Comparison of ENCODE assay signal across 27 cellular contexts in genomic region chr11:115083129-115083823, GRCh38.
DNase-seq lines count a peak whose midpoint lies in the region; ATAC-seq, FAIRE-seq and TF ChIP-seq lines count a peak whose summit lies in the region.
"Had no signal": no experiment of that assay in that cellular context is flagged by ENCODE, and none has a peak within 500 bp of the region (broad histone marks: within the 10 kb centered on the region; RNA-seq: fewer than 3 reads in every experiment).

No MANE protein-coding gene starts in this region.

- no peak for TF ChIP-seq CTCF in A549 (IDR thresholded peaks at IDR 0.05)
- no peak for TF ChIP-seq CTCF in brain (conservative IDR thresholded peaks at IDR 0.05)
- no peak for TF ChIP-seq CTCF in omental fat pad (IDR thresholded peaks at IDR 0.05)

- peak overlapping the region; percentile 34; the same call in 1 of the 3 replicates for H3K4me2 ChIP-seq in A549

- no peak overlapping the region for H3K4me3 ChIP-seq in A549
- H3K4me3 ChIP-seq: heart left ventricle, Peyer's patch, SJCRH30 had no signal

- H3K27me3 Mint-ChIP-seq in brain (peaks cover 12% of the 10 kb centered on the region), T-cell (no peaks in the 10 kb centered on the region)

- no peak for FAIRE-seq in A549 (lab: Jason Lieb, UNC)
- FAIRE-seq: D721Med, endothelial cell of umbilical vein, GM18507 had no signal

- H3K36me3 Mint-ChIP-seq in brain = no peaks in the 10 kb centered on the region
- no peaks in the 10 kb centered on the region for H3K36me3 Mint-ChIP-seq in T-cell
- H3K36me3 Mint-ChIP-seq: naive thymus-derived CD4-positive, alpha-beta T cell had no signal

- CTCF ChIA-PET in A549 (lab: Yijun Ruan, JAX) = no interaction called here
- CTCF ChIA-PET in T-cell (lab: Charles Lee) = no interaction called here

- 13% methylated on average over 14 of the region's 14 CpGs for WGBS in A549 (ENCODE audit: missing lambda C conversion rate)

- TF ChIP-seq RAD21 in A549 (conservative IDR thresholded peaks at IDR 0.05 in 1 of 2, IDR thresholded peaks at IDR 0.05 in 1 of 2) = no peak

- ATAC-seq in A549 (no peak), T-cell (replicated peaks in 1 of 4) (no peak), omental fat pad (ENCODE audit: low FRiP score) (no peak)
- ATAC-seq: heart left ventricle; left colon; naive thymus-derived CD4-positive, alpha-beta T cell; sciatic nerve had no signal

- POLR2A ChIA-PET in A549 (lab: Yijun Ruan, JAX) (no interaction called here), T-cell (lab: Charles Lee) (no interaction called here)

- DNase-seq in A549 (ENCODE audit: low read depth in 1 of 2, low spot score in 1 of 2) = no peak
- DNase-seq in DMS53 (lab: John Stamatoyannopoulos, UW) = peak; percentile 86
- peak; percentile 91 to 97 for DNase-seq in NCI-H2081 (lab: John Stamatoyannopoulos, UW)
- no peak for DNase-seq in T-cell
- no peak for DNase-seq in OCI-M1 (lab: John Stamatoyannopoulos, UW)
- no peak for DNase-seq in omental fat pad (ENCODE audit: low spot score)
- no peak for DNase-seq in activated CD4-positive, alpha-beta T cell treated with anti-CD3 and anti-CD28 coated beads, Interleukin-2, amount 50 U/mL, for 48 hours
- DNase-seq: activated CD4-positive, alpha-beta T cell treated with anti-CD3 and anti-CD28 coated beads for 48 hours; activated naive CD4-positive, alpha-beta T cell treated with anti-CD3 and anti-CD28 coated beads, Interleukin-2, amount 50 U/mL, for 16 hours; anterior cingulate cortex; dermis blood vessel endothelial cell; GDM1; H7; heart left ventricle; left colon; naive thymus-derived CD4-positive, alpha-beta T cell; NCI-H187 treated with DMSO at 0.1 percent for 48 hours; Peyer's patch had no signal

- peak overlapping the region in 2 of 5 experiments; percentile 9 to 28 for H3K4me3 Mint-ChIP-seq in brain
- H3K4me3 Mint-ChIP-seq in T-cell = no peak overlapping the region
- H3K4me3 Mint-ChIP-seq: activated T-helper 1 cell treated with anti-CD3 and anti-CD28 coated beads, Interleukin-12 subunit alpha, Interleukin-12 subunit beta, Interleukin-2, Interleukin-4 antibody, amounts not matched to agents 30 ng/mL and 10 ng/mL and 1 ng/mL, durations not matched to agents 14 hours and 24 hours and 36 hours; naive thymus-derived CD4-positive, alpha-beta T cell had no signal

- no peak overlapping the region for H3K27ac ChIP-seq in A549
- H3K27ac ChIP-seq: C4-2B, heart left ventricle, parathyroid adenoma, Peyer's patch, SJCRH30 had no signal

- no peaks in the 10 kb centered on the region for H3K9me3 ChIP-seq in A549
- H3K9me3 ChIP-seq: heart left ventricle, Peyer's patch, SJCRH30 had no signal

- TF ChIP-seq EP300 in A549 (IDR thresholded peaks at IDR 0.05) = no peak

- H3K4me1 Mint-ChIP-seq in brain (peaks cover 62% of the 10 kb centered on the region), T-cell (no peaks in the 10 kb centered on the region)
- H3K4me1 Mint-ChIP-seq: naive thymus-derived CD4-positive, alpha-beta T cell had no signal

- no peaks in the 10 kb centered on the region for H3K4me1 ChIP-seq in A549
- H3K4me1 ChIP-seq: parathyroid adenoma, Peyer's patch, SJCRH30 had no signal

- H3K27ac Mint-ChIP-seq in brain = peak overlapping the region in 4 of 5 experiments; percentile 20 to 81 (median 72)
- H3K27ac Mint-ChIP-seq in T-cell = no peak overlapping the region
- H3K27ac Mint-ChIP-seq: activated T-helper 1 cell treated with anti-CD3 and anti-CD28 coated beads, Interleukin-12 subunit alpha, Interleukin-12 subunit beta, Interleukin-2, Interleukin-4 antibody, amounts not matched to agents 30 ng/mL and 10 ng/mL and 1 ng/mL, durations not matched to agents 14 hours and 24 hours and 36 hours; naive thymus-derived CD4-positive, alpha-beta T cell had no signal

- TF ChIP-seq POLR2A in A549 (IDR thresholded peaks at IDR 0.05; ENCODE audit: low read length) = no peak

- H3K9me3 Mint-ChIP-seq in brain = peaks cover 0 to 11% (median 0%) of the 10 kb centered on the region in 5 experiments
- H3K9me3 Mint-ChIP-seq in T-cell = no peaks in the 10 kb centered on the region
- H3K9me3 Mint-ChIP-seq: activated T-helper 1 cell treated with anti-CD3 and anti-CD28 coated beads, Interleukin-12 subunit alpha, Interleukin-12 subunit beta, Interleukin-2, Interleukin-4 antibody, amounts not matched to agents 30 ng/mL and 10 ng/mL and 1 ng/mL, durations not matched to agents 14 hours and 24 hours and 36 hours; naive thymus-derived CD4-positive, alpha-beta T cell had no signal

TF ChIP-seq in A549, 52 proteins besides CTCF, POLR2A, EP300 and RAD21:
- TF ChIP-seq FOXS1 (CRISPR knock-in tag; IDR thresholded peaks at IDR 0.05) (no peak), CEBPB (IDR thresholded peaks at IDR 0.05) (no peak), SMC3 (IDR thresholded peaks at IDR 0.05) (no peak), ESRRA (IDR thresholded peaks at IDR 0.05; ENCODE audit: borderline replicate concordance, low read length) (no peak), HOXB13 (CRISPR knock-in tag; IDR thresholded peaks at IDR 0.05; ENCODE audit: low read depth) (no peak), TP53 (CRISPR knock-in tag; IDR thresholded peaks at IDR 0.05) (no peak)

Comparison
In these comparisons a context has a peak if more than half of its experiments do, and no peak if none do; other contexts are left out.
1. DNase-seq: peak in DMS53 (single experiment) and NCI-H2081 (2 of 2); none in A549 (0 of 2), T-cell (0 of 34), OCI-M1 (single experiment), omental fat pad (single experiment) and activated CD4-positive, alpha-beta T cell treated with anti-CD3 and anti-CD28 coated beads, Interleukin-2, amount 50 U/mL, for 48 hours (0 of 2).
2. H3K27ac Mint-ChIP-seq: peak in brain (4 of 5); none in T-cell (0 of 2).